9 cellular contexts compared by ENCODE assay signal in the genomic region with DNA sequence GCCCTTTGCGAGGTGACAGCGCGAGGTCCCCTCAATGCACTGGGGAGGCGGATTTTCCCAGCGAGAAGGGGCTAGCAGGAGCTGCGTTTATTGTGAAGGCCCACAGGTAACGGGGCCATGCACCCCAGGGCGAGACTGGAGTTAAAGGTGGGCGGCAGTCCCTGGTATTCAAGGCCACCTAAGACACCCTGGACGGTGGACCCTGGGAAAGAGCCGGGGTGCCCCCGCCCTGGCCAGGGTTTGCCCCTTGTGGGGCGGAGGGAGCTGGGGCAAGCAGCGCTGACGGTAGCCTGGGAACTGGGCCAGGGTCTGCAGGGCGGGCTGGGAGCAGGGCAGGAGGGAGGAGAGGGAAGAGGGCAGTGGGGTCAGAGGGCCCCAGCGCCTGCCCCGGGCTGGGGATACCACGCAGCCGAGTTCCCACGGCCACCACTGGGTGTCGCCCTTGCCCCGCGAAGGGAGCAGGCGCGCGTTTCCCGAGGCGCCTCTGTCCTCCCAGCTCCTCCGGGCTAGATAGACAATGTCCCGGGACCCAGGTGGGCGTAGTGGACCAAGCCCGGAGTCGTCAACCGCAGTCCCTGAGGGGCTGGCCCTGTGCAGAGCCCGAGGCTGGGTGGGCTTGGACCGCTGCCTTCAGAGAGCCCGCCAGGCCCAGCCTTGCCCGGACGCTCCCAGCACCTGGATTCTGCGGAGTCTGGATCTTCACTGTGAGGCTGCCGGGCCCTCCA.
DNase-seq lines count a peak whose midpoint lies in the region; ATAC-seq and TF ChIP-seq lines count a peak whose summit lies in the region.
"Had no signal": no experiment of that assay in that cellular context is flagged by ENCODE, and none has a peak within 500 bp of the region (broad histone marks: within the 10 kb centered on the region; RNA-seq: fewer than 3 reads in every experiment).

No MANE protein-coding gene starts in this region.

- WGBS in mammary epithelial cell (ENCODE audit: low coverage, missing lambda C conversion rate): 30% methylated on average over 24 of the region's 42 CpGs

- dilution Hi-C loops in mammary epithelial cell (cut with HindIII; ENCODE audit: low sequenced_read_pairs): no loop called here

- peaks cover 37% of the 10 kb centered on the region for H3K9me3 Mint-ChIP-seq in WTC11
- H3K9me3 Mint-ChIP-seq: activated naive CD4-positive, alpha-beta T cell treated with anti-CD3 and anti-CD28 coated beads, Interleukin-2, amount 50 U/mL, for 24 hours had no signal

- no peak overlapping the region for H3K9ac ChIP-seq in DND-41 (ENCODE audit: low read depth, low read length)
- no peak overlapping the region for H3K9ac ChIP-seq in mammary epithelial cell (ENCODE audit: insufficient read depth, low read length)

- H3K4me1 ChIP-seq in DND-41 (ENCODE audit: insufficient read depth, low read length) (peaks cover 7% of the 10 kb centered on the region), mammary epithelial cell (ENCODE audit: insufficient read depth, low read length) (peaks cover 8% of the 10 kb centered on the region)

- H3K36me3 ChIP-seq in DND-41 (ENCODE audit: insufficient read depth, low read length): no peaks in the 10 kb centered on the region
- no peaks in the 10 kb centered on the region for H3K36me3 ChIP-seq in mammary epithelial cell (ENCODE audit: insufficient read depth, low read length)

- H3K4me3 ChIP-seq in DND-41 (ENCODE audit: low read depth in 1 of 2, low read length in 2 of 2) (no peak overlapping the region), mammary epithelial cell (replicated peaks in 1 of 3; ENCODE audit: insufficient read depth in 1 of 3, low read depth in 2 of 3, low read length in 3 of 3) (peak overlapping the region in 2 of 3 experiments; percentile 40 to 46)

- no peaks in the 10 kb centered on the region for H3K4me1 Mint-ChIP-seq in WTC11

- no peak overlapping the region for H3K4me3 Mint-ChIP-seq in WTC11
- H3K4me3 Mint-ChIP-seq: activated naive CD4-positive, alpha-beta T cell treated with anti-CD3 and anti-CD28 coated beads, Interleukin-2, amount 50 U/mL, for 24 hours had no signal

- H3K27me3 ChIP-seq in DND-41 (ENCODE audit: insufficient read depth, low read length, poor library complexity) (no peaks in the 10 kb centered on the region), mammary epithelial cell (ENCODE audit: insufficient read depth, low read length) (no peaks in the 10 kb centered on the region)

- in situ Hi-C loops in KBM-7 (cut with MboI; ENCODE audit: low pct_unique_long_range_greater_than_20kb, low sequenced_read_pairs) (loop anchor here (25.0 kb wide), 1 partner anchor 252 kb away; no protein-coding TSS in a partner anchor), mammary epithelial cell (cut with MboI; ENCODE audit: low sequenced_read_pairs in 2 of 2) (loop anchor here in 1 of 2 donors (25.0 kb wide), 1 partner anchor 552 kb away; no protein-coding TSS in a partner anchor)

- H3K27me3 Mint-ChIP-seq in WTC11 (ENCODE audit: low read depth): peaks cover 3% of the 10 kb centered on the region; the same call in 1 of the 2 replicates
- H3K27me3 Mint-ChIP-seq: activated naive CD4-positive, alpha-beta T cell treated with anti-CD3 and anti-CD28 coated beads, Interleukin-2, amount 50 U/mL, for 24 hours had no signal

- POLR2A ChIA-PET in WTC11 (lab: Charles Lee): no interaction called here

- intact Hi-C loops in mammary epithelial cell (cut with micrococcal nuclease): loop anchor here (1.0 to 5.0 kb wide), 7 partner anchors 85 to 557 kb away; no protein-coding TSS in a partner anchor

- H3K27ac ChIP-seq in DND-41 (ENCODE audit: low read length) (no peak overlapping the region), mammary epithelial cell (ENCODE audit: insufficient read depth, low read depth, low read length) (no peak overlapping the region)

- H3K27ac Mint-ChIP-seq in WTC11: no peak overlapping the region
- H3K27ac Mint-ChIP-seq: activated naive CD4-positive, alpha-beta T cell treated with anti-CD3 and anti-CD28 coated beads, Interleukin-2, amount 50 U/mL, for 24 hours had no signal

- peak; percentile 66 for ATAC-seq in DND-41 (ENCODE audit: insufficient read depth, low read depth)
- ATAC-seq in GM21576 (IDR thresholded peaks at IDR 0.05; ENCODE audit: unreplicated experiment): peak; percentile 86
- peak; percentile 98 for ATAC-seq in WTC11

- TF ChIP-seq CTCF in DND-41 (IDR thresholded peaks at IDR 0.05; ENCODE audit: borderline replicate concordance, extremely low read depth, low read length, poor library complexity, severe bottlenecking) (peak; percentile 62), WTC11 (IDR thresholded peaks at IDR 0.05) (peak; percentile 98), mammary epithelial cell (conservative IDR thresholded peaks at IDR 0.05 in 1 of 2, IDR thresholded peaks at IDR 0.05 in 1 of 2; ENCODE audit: extremely low read depth in 1 of 2, insufficient read depth in 1 of 2, low read depth in 1 of 2, low read length in 2 of 2) (peak; percentile 70 to 97)

- H3K9me3 ChIP-seq in DND-41 (ENCODE audit: insufficient read depth, low read length, severe bottlenecking) (no peaks in the 10 kb centered on the region), mammary epithelial cell (replicated peaks; ENCODE audit: insufficient read depth, low read length) (peaks cover 3% of the 10 kb centered on the region)

- no TSS peak for BruUV-seq in mammary epithelial cell (replicated peaks; lab: Mats Ljungman, UMichigan)

- peaks cover 22% of the 10 kb centered on the region for H3K36me3 Mint-ChIP-seq in WTC11
- H3K36me3 Mint-ChIP-seq: activated naive CD4-positive, alpha-beta T cell treated with anti-CD3 and anti-CD28 coated beads, Interleukin-2, amount 50 U/mL, for 24 hours had no signal

- DNase-seq in DND-41 (peak; percentile 29), KBM-7 (peak; percentile 58), WTC11 (ENCODE audit: low spot score) (peak; percentile 89), mammary epithelial cell (peak; percentile 25), kidney tubule cell (ENCODE audit: low spot score) (peak; percentile 52), foreskin melanocyte (no peak)
- DNase-seq in stimulated activated CD4-positive, alpha-beta T cell treated with anti-CD3 and anti-CD28 coated beads, Interleukin-4, amount 100 ng/mL, for 1 hour: peak; percentile 75

- H3K4me2 ChIP-seq in DND-41 (ENCODE audit: insufficient read depth, low read length) (no peak overlapping the region), mammary epithelial cell (ENCODE audit: insufficient read depth, low read depth, low read length) (peak overlapping the region; percentile 95)

- H2AFZ ChIP-seq in DND-41 (ENCODE audit: low read depth, low read length) (no peak overlapping the region), mammary epithelial cell (ENCODE audit: low read depth, low read length) (peak overlapping the region; percentile 83)

- H4K20me1 ChIP-seq in DND-41 (ENCODE audit: insufficient read depth, low read length) (no peaks in the 10 kb centered on the region), mammary epithelial cell (ENCODE audit: insufficient read depth, low read length) (no peaks in the 10 kb centered on the region)

- H3K79me2 ChIP-seq in DND-41 (ENCODE audit: insufficient read depth, low read length) (no peaks in the 10 kb centered on the region), mammary epithelial cell (ENCODE audit: insufficient read depth, low read length) (no peaks in the 10 kb centered on the region)

- CTCF ChIA-PET in WTC11 (lab: Charles Lee) (interaction anchor here (0.6 to 2.5 kb wide), 19 partner anchors 9 to 642 kb away, joined by 3 to 13 read pairs (median 4); partner anchors contain the start of gene MEX3C), mammary epithelial cell (lab: Charles Lee; ENCODE audit: low non-redundant PET) (interaction anchor here (0.7 kb wide), 1 partner anchor 1832 kb away, joined by 4 read pairs; no protein-coding TSS in a partner anchor)

TF ChIP-seq in WTC11, 78 proteins besides CTCF, POLR2A, EP300 and RAD21 (continues in another document):
- TF ChIP-seq HMGA2 (CRISPR knock-in tag; IDR thresholded peaks at IDR 0.05): no peak
- TF ChIP-seq ZNF232 (CRISPR knock-in tag; IDR thresholded peaks at IDR 0.05): no peak
- no peak for TF ChIP-seq ELF4 (CRISPR knock-in tag; IDR thresholded peaks at IDR 0.05; ENCODE audit: low read depth)
- TF ChIP-seq CREM (CRISPR knock-in tag; IDR thresholded peaks at IDR 0.05): no peak
- 0 out of 2 replicates have a peak, but pooled peaks have one; percentile 22 for TF ChIP-seq NR3C1 (CRISPR knock-in tag; conservative IDR thresholded peaks at IDR 0.05; ENCODE audit: low read depth)
- TF ChIP-seq PRDM15 (CRISPR knock-in tag; IDR thresholded peaks at IDR 0.05): no peak
- no peak for TF ChIP-seq NR2C2 (CRISPR knock-in tag; IDR thresholded peaks at IDR 0.05)
- TF ChIP-seq MXD4 (CRISPR knock-in tag; IDR thresholded peaks at IDR 0.05; ENCODE audit: borderline replicate concordance): no peak
- no peak for TF ChIP-seq ZNF121 (CRISPR knock-in tag; IDR thresholded peaks at IDR 0.05)
- no peak for TF ChIP-seq NFYB (CRISPR knock-in tag; conservative IDR thresholded peaks at IDR 0.05; ENCODE audit: low read depth)
- no peak for TF ChIP-seq FOXP1 (CRISPR knock-in tag; IDR thresholded peaks at IDR 0.05; ENCODE audit: borderline replicate concordance)

Comparison
In these comparisons a context has a peak if more than half of its experiments do, and no peak if none do; other contexts are left out.
1. H3K4me3 ChIP-seq: peak in mammary epithelial cell (2 of 3); none in DND-41 (0 of 2).
2. Peak in every context shown above with its lines, with median percentiles within 50 percentile points of each other: ATAC-seq and CTCF ChIP-seq.